ENCODE assay signal across 27 cellular contexts in genomic region chr18:76205906-76206305, GRCh38.
"Had no signal": no experiment of that assay in that cellular context is flagged by ENCODE, and none has a peak within 500 bp of the region (broad histone marks: within the 10 kb centered on the region; RNA-seq: fewer than 3 reads in every experiment).

No MANE protein-coding gene starts in this region.

- ATAC-seq: activated CD8-positive, alpha-beta T cell treated with anti-CD3 and anti-CD28 coated beads for 36 hours; activated T-cell treated with anti-CD3 and anti-CD28 coated beads, Interleukin-2, amount 50 U/mL, for 72 hours; activated T-helper 17 cell treated with anti-CD3 and anti-CD28 coated beads, Interleukin-2, amount 50 U/mL, for 72 hours; PC-3 had no signal

- DNase-seq: activated CD4-positive, alpha-beta T cell treated with anti-CD3 and anti-CD28 coated beads, Interleukin-2, amount 10 ng/mL, durations not matched to agents 24 days and 14 days; activated CD4-positive, alpha-beta T cell treated with anti-CD3 and anti-CD28 coated beads, Interleukin-2, amount 50 U/mL, for 4 hours; activated CD8-positive, alpha-beta T cell treated with anti-CD3 and anti-CD28 coated beads for 36 hours; activated effector memory CD4-positive, alpha-beta T cell treated with anti-CD3 and anti-CD28 coated beads, Interleukin-2, amount 50 U/mL, for 16 hours; activated naive CD4-positive, alpha-beta T cell; activated naive CD4-positive, alpha-beta T cell treated with anti-CD3 and anti-CD28 coated beads, Interleukin-2, amount 50 U/mL, for 16 hours; activated naive CD8-positive, alpha-beta T cell treated with anti-CD3 and anti-CD28 coated beads, Interleukin-2, amount 10 ng/mL, durations not matched to agents 7 days and 5 days; activated T-cell treated with anti-CD3 and anti-CD28 coated beads, Interleukin-2, amount 50 U/mL, for 1 hour; activated T-cell treated with anti-CD3 and anti-CD28 coated beads, Interleukin-2, amount 50 U/mL, for 72 hours; amygdala; Karpas-422; KBM-7; MG63; NCI-H1048; NCI-H1694; NCI-H2029; NCI-H2171 treated with DMSO at 0.1 percent for 48 hours; NCI-H446; NCI-H510A treated with DMSO at 0.1 percent for 48 hours; NCI-H526 treated with DMSO at 0.1 percent for 48 hours; NK-92 treated with Interleukin-12 subunit alpha and Interleukin-12 subunit beta, amount 100 ng/mL, for 24 hours; PC-3; Peyer's patch; RPMI8226; SHP77 treated with DMSO at 0.1 percent for 48 hours; SK-N-SH had no signal
